In genomic region chr20:21808863-21809664, GRCh38 we compare ENCODE assay signal across 9 cellular contexts.
DNase-seq lines count a peak whose midpoint lies in the region; ATAC-seq, FAIRE-seq and TF ChIP-seq lines count a peak whose summit lies in the region.
"Had no signal": no experiment of that assay in that cellular context is flagged by ENCODE, and none has a peak within 500 bp of the region (broad histone marks: within the 10 kb centered on the region; RNA-seq: fewer than 3 reads in every experiment).

No MANE protein-coding gene starts in this region.

- H3K27ac Mint-ChIP-seq in endothelial cell (ENCODE audit: unreplicated experiment), result no peak overlapping the region

- DNase-seq in endothelial cell (ENCODE audit: low spot score), result peak; percentile 79
- peak; percentile 5 to 89 (median 50) for DNase-seq in pancreas
- DNase-seq in ureter (ENCODE audit: low spot score), result no peak

- H3K9me2 ChIP-seq in SU-DHL-6 (replicated peaks; ENCODE audit: insufficient read depth, low read length), result no peaks in the 10 kb centered on the region

- no peak for FAIRE-seq in pancreas (lab: Jason Lieb, UNC)

- H3K27me3 ChIP-seq in SU-DHL-6 (ENCODE audit: low read length) (no peaks in the 10 kb centered on the region), pancreas (no peaks in the 10 kb centered on the region)

- ATAC-seq in GM21367 (IDR thresholded peaks at IDR 0.05; ENCODE audit: unreplicated experiment) (peak; percentile 60), pancreas (peak; percentile 43 to 70 (median 56)), HG02588 (IDR thresholded peaks at IDR 0.05; ENCODE audit: unreplicated experiment) (no peak), HG02763 (IDR thresholded peaks at IDR 0.05; ENCODE audit: unreplicated experiment) (no peak)

- H3K4me1 ChIP-seq in pancreas, result no peaks in the 10 kb centered on the region

- H3K4me3 ChIP-seq in SU-DHL-6 (ENCODE audit: insufficient read depth, low read length, poor library complexity, severe bottlenecking) (no peak overlapping the region), pancreas (no peak overlapping the region)

- H3K27ac ChIP-seq in C4-2B (no peak overlapping the region), SU-DHL-6 (ENCODE audit: low read depth, low read length) (no peak overlapping the region), pancreas (no peak overlapping the region)

- no peak overlapping the region for H3K4me3 Mint-ChIP-seq in endothelial cell (ENCODE audit: unreplicated experiment)
- H3K4me3 Mint-ChIP-seq: central memory CD8-positive, alpha-beta T cell had no signal

- no peaks in the 10 kb centered on the region for H3K9me3 Mint-ChIP-seq in endothelial cell (ENCODE audit: unreplicated experiment)

- no peaks in the 10 kb centered on the region for H3K9me3 ChIP-seq in SU-DHL-6 (ENCODE audit: insufficient read depth, low read length)
- H3K9me3 ChIP-seq in pancreas, result no peaks in the 10 kb centered on the region

- 30 to 38% methylated on average over 31 of the region's 31 CpGs for WGBS in pancreas, 2 donors

- no peak overlapping the region for H3K4me2 ChIP-seq in SU-DHL-6 (ENCODE audit: low read depth, low read length, poor library complexity, severe bottlenecking)

- H3K36me3 Mint-ChIP-seq in endothelial cell (ENCODE audit: low read depth, unreplicated experiment), result peaks cover 3% of the 10 kb centered on the region

- no peak overlapping the region for H2AFZ ChIP-seq in SU-DHL-6 (ENCODE audit: low read depth, low read length, severe bottlenecking)

- H3F3A ChIP-seq in SU-DHL-6 (ENCODE audit: insufficient read depth), result no peaks in the 10 kb centered on the region

- H3K27me3 Mint-ChIP-seq in endothelial cell (ENCODE audit: unreplicated experiment), result peaks cover 6% of the 10 kb centered on the region

- intact Hi-C loops in pancreas (cut with DNase I), result no loop called here

- no peaks in the 10 kb centered on the region for H3K36me3 ChIP-seq in SU-DHL-6 (ENCODE audit: low read length)
- H3K36me3 ChIP-seq in pancreas, result no peaks in the 10 kb centered on the region

- H3K9ac ChIP-seq in SU-DHL-6 (ENCODE audit: low read length), result no peak overlapping the region

- H3K79me2 ChIP-seq in SU-DHL-6 (ENCODE audit: insufficient read depth, low read length), result no peaks in the 10 kb centered on the region

- no peaks in the 10 kb centered on the region for H3K4me1 Mint-ChIP-seq in endothelial cell (ENCODE audit: unreplicated experiment)
- H3K4me1 Mint-ChIP-seq: central memory CD8-positive, alpha-beta T cell had no signal

- no peaks in the 10 kb centered on the region for H4K20me1 ChIP-seq in SU-DHL-6 (ENCODE audit: low read depth, low read length)

- TF ChIP-seq CTCF in C4-2B (conservative IDR thresholded peaks at IDR 0.05) (peak; percentile 76), SU-DHL-6 (IDR thresholded peaks at IDR 0.05; ENCODE audit: insufficient read depth, low read length, poor library complexity, severe bottlenecking) (peak; percentile 93), endothelial cell (IDR thresholded peaks at IDR 0.05; ENCODE audit: unreplicated experiment) (peak; percentile 94), pancreas (IDR thresholded peaks at IDR 0.05) (peak; percentile 77 to 91 (median 78))

Comparison
In these comparisons a context has a peak if more than half of its experiments do, and no peak if none do; other contexts are left out.
1. ATAC-seq: peak in GM21367 (single experiment) and pancreas (4 of 4); none in HG02588 (single experiment) and HG02763 (single experiment).
2. Peak in every context shown above with its lines, with median percentiles within 50 percentile points of each other: CTCF ChIP-seq.